9 cellular contexts compared by ENCODE assay signal in genomic region chr7:74217455-74218342, GRCh38. TPM values are rescaled to one million over a fixed set of nuclear protein-coding genes. Genes with fewer than 3 reads are reported as not detected.
DNase-seq lines count a peak whose midpoint lies in the region; ATAC-seq and TF ChIP-seq lines count a peak whose summit lies in the region.
"Had no signal": no experiment of that assay in that cellular context is flagged by ENCODE, and none has a peak within 500 bp of the region (broad histone marks: within the 10 kb centered on the region; RNA-seq: fewer than 3 reads in every experiment).

No MANE protein-coding gene starts in this region.

- BruUV-seq in PC-3 (replicated peaks; lab: Mats Ljungman, UMichigan), result no TSS peak

- TF ChIP-seq CTCF in neural progenitor cell (IDR thresholded peaks at IDR 0.05) (no peak), SK-N-SH (IDR thresholded peaks at IDR 0.05) (no peak), PC-3 (conservative IDR thresholded peaks at IDR 0.05; ENCODE audit: low read depth, low read length) (no peak)

- peaks cover 2% of the 10 kb centered on the region for H3K4me1 Mint-ChIP-seq in neural progenitor cell

- no peak overlapping the region for H3K9ac ChIP-seq in neural progenitor cell
- H3K9ac ChIP-seq in SK-N-SH, result no peak overlapping the region
- no peak overlapping the region for H3K9ac ChIP-seq in PC-3 (ENCODE audit: low read length)

- no peaks in the 10 kb centered on the region for H3K36me3 Mint-ChIP-seq in neural progenitor cell

- no peak for TF ChIP-seq RAD21 in SK-N-SH (IDR thresholded peaks at IDR 0.05; ENCODE audit: low read length)

- WGBS in SK-N-SH (ENCODE audit: low lambda C conversion rate), result 79% methylated on average over 20 of the region's 20 CpGs

- DNase-seq in SIG-M5 (lab: John Stamatoyannopoulos, UW), result peak; percentile 61
- DNase-seq in neural progenitor cell (ENCODE audit: low spot score), result no peak
- no peak for DNase-seq in ureter (ENCODE audit: low spot score)
- DNase-seq in SK-N-SH, result no peak
- DNase-seq in COR-L47 (lab: John Stamatoyannopoulos, UW), result no peak
- no peak for DNase-seq in PC-3
- DNase-seq: left cardiac atrium had no signal

- peaks cover 3% of the 10 kb centered on the region for H3F3A ChIP-seq in neural progenitor cell (ENCODE audit: low read depth)
- peaks cover 9% of the 10 kb centered on the region for H3F3A ChIP-seq in SK-N-SH (replicated peaks; ENCODE audit: insufficient read depth)
- H3F3A ChIP-seq in PC-3 (ENCODE audit: low read length, unreplicated experiment), result no peaks in the 10 kb centered on the region

- H3K4me3 Mint-ChIP-seq in neural progenitor cell, result no peak overlapping the region

- H3K9me3 ChIP-seq in neural progenitor cell (ENCODE audit: low read depth), result no peaks in the 10 kb centered on the region
- no peaks in the 10 kb centered on the region for H3K9me3 ChIP-seq in SK-N-SH
- no peaks in the 10 kb centered on the region for H3K9me3 ChIP-seq in PC-3 (ENCODE audit: low read length)

- no peaks in the 10 kb centered on the region for H4K20me1 ChIP-seq in neural progenitor cell (ENCODE audit: low read depth)
- H4K20me1 ChIP-seq in SK-N-SH (ENCODE audit: insufficient read depth), result no peaks in the 10 kb centered on the region
- H4K20me1 ChIP-seq in PC-3 (ENCODE audit: low read length), result no peaks in the 10 kb centered on the region

- intact Hi-C loops in PC-3 (cut with micrococcal nuclease), result no loop called here

- no peaks in the 10 kb centered on the region for H3K36me3 ChIP-seq in neural progenitor cell
- no peaks in the 10 kb centered on the region for H3K36me3 ChIP-seq in SK-N-SH (replicated peaks in 1 of 2; ENCODE audit: control insufficient read depth in 1 of 2, insufficient read depth in 2 of 2, low read length in 1 of 2)
- no peaks in the 10 kb centered on the region for H3K36me3 ChIP-seq in PC-3 (ENCODE audit: low read depth, low read length)

- H3K4me1 ChIP-seq in neural progenitor cell, result no peaks in the 10 kb centered on the region
- no peaks in the 10 kb centered on the region for H3K4me1 ChIP-seq in SK-N-SH (ENCODE audit: control insufficient read depth in 1 of 2, insufficient read depth in 2 of 2, low read depth in 1 of 2, low read length in 1 of 2)
- no peaks in the 10 kb centered on the region for H3K4me1 ChIP-seq in PC-3 (ENCODE audit: insufficient read depth, low read length)

- no peaks in the 10 kb centered on the region for H3K9me3 Mint-ChIP-seq in neural progenitor cell

- CTCF ChIA-PET in SK-N-SH (lab: Yijun Ruan, JAX) (interaction anchor here (0.9 to 3.9 kb wide), 8 partner anchors 12 to 349 kb away, joined by 3 to 48 read pairs (median 4); no protein-coding TSS in a partner anchor), PC-3 (lab: Charles Lee) (no interaction called here)

- H3K27me3 Mint-ChIP-seq in neural progenitor cell (ENCODE audit: insufficient read depth, low read depth), result peaks cover 8% of the 10 kb centered on the region

- peak; percentile 45 for ATAC-seq in GM18867 (IDR thresholded peaks at IDR 0.05; ENCODE audit: unreplicated experiment)
- ATAC-seq in HG02852 (IDR thresholded peaks at IDR 0.05; ENCODE audit: unreplicated experiment), result peak; percentile 38
- no peak for ATAC-seq in PC-3

- H3K27ac Mint-ChIP-seq in neural progenitor cell, result peak overlapping the region; percentile 63

- no peak for TF ChIP-seq EP300 in SK-N-SH (IDR thresholded peaks at IDR 0.05; ENCODE audit: borderline replicate concordance in 1 of 2, low read depth in 1 of 2, low read length in 1 of 2)

- no peak overlapping the region for H3K4me2 ChIP-seq in neural progenitor cell
- H3K4me2 ChIP-seq in SK-N-SH, result no peak overlapping the region
- H3K4me2 ChIP-seq in PC-3 (ENCODE audit: low read length), result no peak overlapping the region

- no peaks in the 10 kb centered on the region for H3K9me2 ChIP-seq in SK-N-SH
- no peaks in the 10 kb centered on the region for H3K9me2 ChIP-seq in PC-3 (replicated peaks; ENCODE audit: low read length)

- no peak overlapping the region for H3K4me3 ChIP-seq in neural progenitor cell
- no peak overlapping the region for H3K4me3 ChIP-seq in SK-N-SH (ENCODE audit: low read depth in 2 of 2, low read length in 1 of 2)
- no peak overlapping the region for H3K4me3 ChIP-seq in PC-3 (ENCODE audit: low read length)

- H3K27ac ChIP-seq in neural progenitor cell, result no peak overlapping the region
- no peak overlapping the region for H3K27ac ChIP-seq in SK-N-SH (ENCODE audit: low read depth in 2 of 2, low read length in 1 of 2)
- H3K27ac ChIP-seq in PC-3 (ENCODE audit: low read length), result no peak overlapping the region

- H3K27me3 ChIP-seq in neural progenitor cell (no peaks in the 10 kb centered on the region), SK-N-SH (ENCODE audit: insufficient read depth) (no peaks in the 10 kb centered on the region), PC-3 (ENCODE audit: low read length) (no peaks in the 10 kb centered on the region)

- no peak overlapping the region for H2AFZ ChIP-seq in neural progenitor cell (replicated peaks)
- no peak overlapping the region for H2AFZ ChIP-seq in SK-N-SH (ENCODE audit: low read depth)
- H2AFZ ChIP-seq in PC-3 (ENCODE audit: low read length), result no peak overlapping the region

- POLR2A ChIA-PET in SK-N-SH (lab: Yijun Ruan, JAX) (no interaction called here), PC-3 (lab: Charles Lee; ENCODE audit: unreplicated experiment) (no interaction called here)

- H3K79me2 ChIP-seq in neural progenitor cell (ENCODE audit: low read depth), result no peaks in the 10 kb centered on the region
- no peaks in the 10 kb centered on the region for H3K79me2 ChIP-seq in SK-N-SH (ENCODE audit: insufficient read depth)
- H3K79me2 ChIP-seq in PC-3 (ENCODE audit: low read length), result no peaks in the 10 kb centered on the region

TF ChIP-seq in SK-N-SH, 30 proteins besides CTCF, POLR2A, EP300 and RAD21 (continues in another document):
- TF ChIP-seq MEF2A (IDR thresholded peaks at IDR 0.05; ENCODE audit: borderline replicate concordance, low read depth), result no peak
- TF ChIP-seq POLR2AphosphoS5 (IDR thresholded peaks at IDR 0.05; ENCODE audit: low read depth, low read length), result no peak
- TF ChIP-seq TCF12 (IDR thresholded peaks at IDR 0.05), result no peak
- no peak for TF ChIP-seq NFIC (IDR thresholded peaks at IDR 0.05; ENCODE audit: borderline replicate concordance)
- TF ChIP-seq USF1 (IDR thresholded peaks at IDR 0.05; ENCODE audit: borderline replicate concordance, low read depth), result no peak
- no peak for TF ChIP-seq RXRA (IDR thresholded peaks at IDR 0.05; ENCODE audit: borderline replicate concordance, low read depth)
- TF ChIP-seq FOXJ3 (CRISPR knock-in tag; IDR thresholded peaks at IDR 0.05), result no peak
- TF ChIP-seq NRF1 (IDR thresholded peaks at IDR 0.05; ENCODE audit: low read depth, low read length), result no peak
- no peak for TF ChIP-seq JUND (IDR thresholded peaks at IDR 0.05)
- TF ChIP-seq GABPA (IDR thresholded peaks at IDR 0.05; ENCODE audit: low read depth), result no peak
- no peak for TF ChIP-seq REST (IDR thresholded peaks at IDR 0.05; ENCODE audit: low read depth, low read length)

RNA-seq across cellular contexts. Expression of gene LAT2, which starts 7.9 kb away (rescaled TPM):
- total RNA-seq in neural progenitor cell (ENCODE audit: low replicate concordance) (not detected in 2 replicates), ureter (4.7 TPM), PC-3 (2014; rRNA removed) (7.7 and 8.3 TPM in 2 replicates)
- 2.4 and 2.5 TPM in 2 replicates for polyA plus RNA-seq in SK-N-SH (2012; rRNA removed)
- polyA plus RNA-seq in SK-N-SH (2012; cell fraction: cytosol; rRNA removed), result 1.2 and 2.4 TPM in 2 replicates
- polyA plus RNA-seq in SK-N-SH (2012; cell fraction: nucleus; rRNA removed), result 4.7 and 5.1 TPM in 2 replicates

RNA-seq across cellular contexts. Expression of gene RFC2, which starts 36.5 kb away (rescaled TPM):
- total RNA-seq in neural progenitor cell (ENCODE audit: low replicate concordance), result 66.0 and 71.3 TPM in 2 replicates
- 23.3 TPM for total RNA-seq in ureter
- polyA plus RNA-seq in SK-N-SH (2012; rRNA removed), result 31.2 and 36.1 TPM in 2 replicates
- 28.8 and 34.3 TPM in 2 replicates for polyA plus RNA-seq in SK-N-SH (2012; cell fraction: cytosol; rRNA removed)
- polyA plus RNA-seq in SK-N-SH (2012; cell fraction: nucleus; rRNA removed), result 14.6 and 17.1 TPM in 2 replicates
- 57.4 and 60.4 TPM in 2 replicates for total RNA-seq in PC-3 (2014; rRNA removed)

RNA-seq across cellular contexts. Expression of gene EIF4H, which starts 43.5 kb away (rescaled TPM):
- 214 and 315 TPM in 2 replicates for total RNA-seq in neural progenitor cell (ENCODE audit: low replicate concordance)
- total RNA-seq in ureter, result 237 TPM
- polyA plus RNA-seq in SK-N-SH (2012; rRNA removed), result 443 and 468 TPM in 2 replicates
- 373 and 432 TPM in 2 replicates for polyA plus RNA-seq in SK-N-SH (2012; cell fraction: cytosol; rRNA removed)
- 258 and 306 TPM in 2 replicates for polyA plus RNA-seq in SK-N-SH (2012; cell fraction: nucleus; rRNA removed)
- 339 and 357 TPM in 2 replicates for total RNA-seq in PC-3 (2014; rRNA removed)
